ENCODE assay signal across 10 cellular contexts in the genomic region with DNA sequence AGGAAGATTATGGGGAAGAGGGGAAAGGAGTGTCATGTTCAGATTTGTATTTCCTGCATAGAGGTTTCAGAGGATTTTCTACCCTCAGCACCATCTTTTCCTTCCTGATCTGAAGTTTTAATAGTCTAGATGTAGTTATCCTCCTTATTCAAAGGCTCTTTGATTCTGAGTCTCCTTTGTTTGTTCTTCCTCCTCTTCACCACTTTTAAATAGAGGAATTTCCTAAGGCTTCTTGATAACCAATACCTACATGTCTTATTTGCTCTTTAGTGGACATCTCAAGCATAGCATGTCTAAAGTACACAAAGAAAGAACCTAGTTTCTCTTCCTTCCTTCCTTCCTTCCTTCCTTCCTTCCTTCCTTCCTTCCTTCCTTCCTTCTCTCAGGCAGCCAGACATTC. TPM values are rescaled to one million over a fixed set of nuclear protein-coding genes. Genes with fewer than 3 reads are reported as not detected.
"Had no signal": no experiment of that assay in that cellular context is flagged by ENCODE, and none has a peak within 500 bp of the region (broad histone marks: within the 10 kb centered on the region; RNA-seq: fewer than 3 reads in every experiment).

No MANE protein-coding gene starts in this region.

- H3K4me1 ChIP-seq: HAP-1 had no signal

- H3K27ac Mint-ChIP-seq: HFFc6 had no signal

- H3K4me3 Mint-ChIP-seq: HFFc6 had no signal

- DNase-seq: GM23248, GOT3, H7, HFFc6, IMR-90, KG1 had no signal

- H3K36me3 ChIP-seq: HAP-1 had no signal

- H3K9me3 ChIP-seq: HAP-1 had no signal

- H3K27ac ChIP-seq: GM23248 had no signal

- FAIRE-seq: HTR-8/SVneo, K562 had no signal

- H3K9ac ChIP-seq: GM23248 had no signal

- H3K4me3 ChIP-seq: GM23248, HAP-1, K562 had no signal

RNA-seq across cellular contexts. Expression of a gene that starts 8.3 kb away (rescaled TPM):
- total RNA-seq: GM23248, HFFc6, HT-29, IMR-90, K562 had no signal
- polyA plus RNA-seq: GM23248, IMR-90, K562 had no signal
